11 cellular contexts compared by ENCODE assay signal in genomic region chr10:43075612-43076003, GRCh38. TPM values are rescaled to one million over a fixed set of nuclear protein-coding genes. Genes with fewer than 3 reads are reported as not detected.
A peak's percentile ranks its signal among the peaks of the same experiment; 100 is the strongest.
DNase-seq lines count a peak whose midpoint lies in the region; ATAC-seq and TF ChIP-seq lines count a peak whose summit lies in the region.
"Had no signal": no experiment of that assay in that cellular context is flagged by ENCODE, and none has a peak within 500 bp of the region (broad histone marks: within the 10 kb centered on the region; RNA-seq: fewer than 3 reads in every experiment).

No MANE protein-coding gene starts in this region.

- in situ Hi-C loops in brain microvascular endothelial cell (cut with HindIII; ENCODE audit: low pct_ligation_motif_present, low sequenced_read_pairs): no loop called here

- peaks cover 37% of the 10 kb centered on the region for H3K27me3 ChIP-seq in brain microvascular endothelial cell (replicated peaks)

- no peaks in the 10 kb centered on the region for H3K36me3 Mint-ChIP-seq in activated T-cell treated with anti-CD3 and anti-CD28 coated beads, Interleukin-2, amount 50 U/mL, for 4 hours (ENCODE audit: insufficient read depth)
- no peaks in the 10 kb centered on the region for H3K36me3 Mint-ChIP-seq in progenitor cell of endocrine pancreas (ENCODE audit: insufficient read depth)
- H3K36me3 Mint-ChIP-seq: CD4-positive, CD25-positive, alpha-beta regulatory T cell; naive B cell had no signal

- H3K27ac ChIP-seq in brain microvascular endothelial cell: no peak overlapping the region

- H3K36me3 ChIP-seq in brain microvascular endothelial cell (replicated peaks): no peaks in the 10 kb centered on the region

- peaks cover 8% of the 10 kb centered on the region for H3K4me1 Mint-ChIP-seq in activated T-cell treated with anti-CD3 and anti-CD28 coated beads, Interleukin-2, amount 50 U/mL, for 4 hours (ENCODE audit: low read depth)
- peaks cover 2% of the 10 kb centered on the region for H3K4me1 Mint-ChIP-seq in progenitor cell of endocrine pancreas (ENCODE audit: low read depth)

- H3K4me3 ChIP-seq in brain microvascular endothelial cell (ENCODE audit: low read depth, low read length): no peak overlapping the region

- TF ChIP-seq CTCF in brain microvascular endothelial cell (IDR thresholded peaks at IDR 0.05; ENCODE audit: low read depth, low read length, missing control alignments) (peak; percentile 46), progenitor cell of endocrine pancreas (IDR thresholded peaks at IDR 0.05; ENCODE audit: unreplicated experiment) (peak; percentile 33)

- no peak for ATAC-seq in activated T-cell treated with anti-CD3 and anti-CD28 coated beads, Interleukin-2, amount 50 U/mL, for 4 hours
- ATAC-seq in HG03460 (IDR thresholded peaks at IDR 0.05; ENCODE audit: unreplicated experiment): no peak

- H3K4me3 Mint-ChIP-seq in activated T-cell treated with anti-CD3 and anti-CD28 coated beads, Interleukin-2, amount 50 U/mL, for 4 hours: no peak overlapping the region
- H3K4me3 Mint-ChIP-seq in progenitor cell of endocrine pancreas (ENCODE audit: low read depth): no peak overlapping the region

- H3K9me3 Mint-ChIP-seq in activated T-cell treated with anti-CD3 and anti-CD28 coated beads, Interleukin-2, amount 50 U/mL, for 4 hours: no peaks in the 10 kb centered on the region
- no peaks in the 10 kb centered on the region for H3K9me3 Mint-ChIP-seq in progenitor cell of endocrine pancreas (ENCODE audit: low read depth)
- H3K9me3 Mint-ChIP-seq: CD4-positive, CD25-positive, alpha-beta regulatory T cell; naive B cell had no signal

- DNase-seq in activated T-cell treated with anti-CD3 and anti-CD28 coated beads, Interleukin-2, amount 50 U/mL, for 48 hours: peak; percentile 29 to 31
- DNase-seq in activated T-cell treated with anti-CD3 and anti-CD28 coated beads, Interleukin-2, amount 50 U/mL, for 4 hours: no peak
- DNase-seq in LoVo (ENCODE audit: low spot score) (peak; percentile 8), brain microvascular endothelial cell (no peak), progenitor cell of endocrine pancreas (ENCODE audit: low spot score, unreplicated experiment) (no peak), NCI-H226 (no peak)
- no peak for DNase-seq in stimulated activated CD4-positive, alpha-beta T cell treated with anti-CD3 and anti-CD28 coated beads, Interleukin-4, amount 100 ng/mL, for 24 hours
- DNase-seq: naive B cell, NCI-H187 had no signal

- peaks cover 41% of the 10 kb centered on the region for H3K27me3 Mint-ChIP-seq in activated T-cell treated with anti-CD3 and anti-CD28 coated beads, Interleukin-2, amount 50 U/mL, for 4 hours (ENCODE audit: low read depth)
- peaks cover 83% of the 10 kb centered on the region for H3K27me3 Mint-ChIP-seq in progenitor cell of endocrine pancreas

- H3K27ac Mint-ChIP-seq in progenitor cell of endocrine pancreas: no peak overlapping the region
- H3K27ac Mint-ChIP-seq: CD4-positive, CD25-positive, alpha-beta regulatory T cell; naive B cell had no signal

RNA-seq across cellular contexts. Expression of gene RET, which starts 1.3 kb away (rescaled TPM):
- under 1 TPM; 0.13 to 0.41 (median 0.13) TPM for total RNA-seq in activated T-cell treated with anti-CD3 and anti-CD28 coated beads, Interleukin-2, amount 50 U/mL, for 4 hours
- total RNA-seq in progenitor cell of endocrine pancreas: 0.75 and 1.5 TPM in 2 replicates

Comparison
In these comparisons a context has a peak if more than half of its experiments do, and no peak if none do; other contexts are left out.
1. DNase-seq: peak in activated T-cell treated with anti-CD3 and anti-CD28 coated beads, Interleukin-2, amount 50 U/mL, for 48 hours (2 of 2) and LoVo (single experiment); none in activated T-cell treated with anti-CD3 and anti-CD28 coated beads, Interleukin-2, amount 50 U/mL, for 4 hours (single experiment), brain microvascular endothelial cell (single experiment), progenitor cell of endocrine pancreas (single experiment), NCI-H226 (single experiment) and stimulated activated CD4-positive, alpha-beta T cell treated with anti-CD3 and anti-CD28 coated beads, Interleukin-4, amount 100 ng/mL, for 24 hours (single experiment).